ENCODE assay signal across 18 cellular contexts in genomic region chr11:117663389-117663788, GRCh38.
DNase-seq lines count a peak whose midpoint lies in the region; ATAC-seq, FAIRE-seq and TF ChIP-seq lines count a peak whose summit lies in the region.
"Had no signal": no experiment of that assay in that cellular context is flagged by ENCODE, and none has a peak within 500 bp of the region (broad histone marks: within the 10 kb centered on the region; RNA-seq: fewer than 3 reads in every experiment).

No MANE protein-coding gene starts in this region.

- intact Hi-C loops in right cardiac atrium (cut with DNase I) = no loop called here
- intact Hi-C loops in cardiac septum (cut with DNase I) = no loop called here
- intact Hi-C loops in pancreas (cut with DNase I) = no loop called here

- no peaks in the 10 kb centered on the region for H3K27me3 ChIP-seq in right cardiac atrium (ENCODE audit: control insufficient read depth, insufficient read depth)
- H3K27me3 ChIP-seq in pancreas = no peaks in the 10 kb centered on the region
- H3K27me3 ChIP-seq: brain microvascular endothelial cell, heart right ventricle had no signal

- no peak for DNase-seq in right cardiac atrium
- DNase-seq in cardiac septum (ENCODE audit: low spot score) = no peak
- peak; percentile 86 for DNase-seq in globus pallidus (ENCODE audit: low spot score)
- DNase-seq in pancreas = peak in 1 of 6 donors; percentile 21
- no peak for DNase-seq in SHP77 treated with DMSO at 0.1 percent for 48 hours (lab: John Stamatoyannopoulos, UW)
- no peak for DNase-seq in GM19239 (ENCODE audit: insufficient read length, low spot score)
- no peak for DNase-seq in GM13977 (ENCODE audit: low spot score)
- DNase-seq: activated naive CD4-positive, alpha-beta T cell treated with Interleukin-2 at 50 U/mL for 16 hours; brain microvascular endothelial cell; CD8-positive, alpha-beta memory T cell; heart right ventricle; KBM-7; NCI-H1105 treated with DMSO at 0.1 percent for 48 hours; stimulated activated naive B cell treated with anti-CD40 and anti-IgM and Interleukin-4, amounts not matched to agents 10 μg/mL and 1 μg/mL and 100 μg/mL, for 72 hours had no signal

- FAIRE-seq in pancreas (lab: Jason Lieb, UNC) (no peak), GM19239 (lab: Jason Lieb, UNC) (no peak)

- H3K4me1 ChIP-seq in right cardiac atrium (ENCODE audit: control insufficient read depth, insufficient read depth, low read length) (peaks cover 6% of the 10 kb centered on the region), pancreas (no peaks in the 10 kb centered on the region)

- TF ChIP-seq CTCF in pancreas (IDR thresholded peaks at IDR 0.05) (no peak), GM13977 (IDR thresholded peaks at IDR 0.05; ENCODE audit: extremely low read depth, insufficient read depth, missing control alignments) (no peak)

- H3K9me3 ChIP-seq in right cardiac atrium (ENCODE audit: control insufficient read depth, low read length) = no peaks in the 10 kb centered on the region
- no peaks in the 10 kb centered on the region for H3K9me3 ChIP-seq in pancreas
- H3K9me3 ChIP-seq: heart right ventricle had no signal

- H3K27ac ChIP-seq in right cardiac atrium (ENCODE audit: low read length) (no peak overlapping the region), pancreas (no peak overlapping the region)
- H3K27ac ChIP-seq: brain microvascular endothelial cell, heart right ventricle, HL-60 had no signal

- peak; percentile 10 to 14 for ATAC-seq in right cardiac atrium
- ATAC-seq in pancreas = peak; percentile 22 to 47 (median 38)
- ATAC-seq in HG02852 (IDR thresholded peaks at IDR 0.05; ENCODE audit: unreplicated experiment) = no peak
- ATAC-seq: activated CD4-positive, CD25-positive, alpha-beta regulatory T cell treated with anti-CD3 and anti-CD28 coated beads, Interleukin-2, amount 50 U/mL, for 24 hours; esophagus mucosa; stimulated activated naive B cell treated with anti-CD40 and anti-IgM and Interleukin-4, amounts not matched to agents 10 μg/mL and 1 μg/mL and 100 μg/mL, for 72 hours had no signal

- in situ Hi-C loops in GM13977 (cut with MboI; ENCODE audit: low pct_unique_long_range_greater_than_20kb, low sequenced_read_pairs, unreplicated experiment) = no loop called here

- H3K4me3 ChIP-seq in right cardiac atrium (ENCODE audit: low read length) = no peak overlapping the region
- no peak overlapping the region for H3K4me3 ChIP-seq in pancreas
- H3K4me3 ChIP-seq: heart right ventricle had no signal

- 45% methylated on average over 5 of the region's 5 CpGs for WGBS in right cardiac atrium
- WGBS in pancreas, 2 donors = 24 to 25% methylated on average over 5 of the region's 5 CpGs

- H3K36me3 ChIP-seq in pancreas = no peaks in the 10 kb centered on the region
- H3K36me3 ChIP-seq: brain microvascular endothelial cell, heart right ventricle had no signal
